ENCODE assay signal across 22 cellular contexts in the genomic region with DNA sequence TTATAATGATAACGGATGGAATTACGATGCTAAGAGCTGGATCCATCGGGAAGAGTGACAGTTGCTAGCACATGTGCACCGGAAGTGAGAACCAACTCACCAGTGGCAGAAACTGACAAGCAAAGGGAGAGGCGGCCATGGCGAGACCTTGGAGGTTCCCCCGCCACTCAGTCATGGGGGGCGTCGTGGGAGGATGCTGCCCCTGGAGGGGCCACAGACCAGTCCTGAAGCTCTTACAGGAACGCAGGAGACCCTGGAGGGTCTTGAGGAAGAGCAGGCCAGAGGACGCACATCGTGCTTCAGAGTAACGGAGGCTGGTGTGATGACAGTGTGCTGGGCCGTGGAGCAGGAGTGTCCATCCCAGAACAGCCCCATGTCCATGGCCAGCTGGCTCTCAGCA. TPM values are rescaled to one million over a fixed set of nuclear protein-coding genes. Genes with fewer than 3 reads are reported as not detected.
DNase-seq lines count a peak whose midpoint lies in the region; ATAC-seq, FAIRE-seq and TF ChIP-seq lines count a peak whose summit lies in the region.
"Had no signal": no experiment of that assay in that cellular context is flagged by ENCODE, and none has a peak within 500 bp of the region (broad histone marks: within the 10 kb centered on the region; RNA-seq: fewer than 3 reads in every experiment).

No MANE protein-coding gene starts in this region.

- H3K4me1 Mint-ChIP-seq in activated naive CD4-positive, alpha-beta T cell treated with anti-CD3 and anti-CD28 coated beads, Interleukin-2, amount 10 ng/mL, durations not matched to agents 7 days and 5 days = no peaks in the 10 kb centered on the region
- peaks cover 21% of the 10 kb centered on the region for H3K4me1 Mint-ChIP-seq in central memory CD8-positive, alpha-beta T cell

- H3K27me3 ChIP-seq in sigmoid colon = no peaks in the 10 kb centered on the region
- H3K27me3 ChIP-seq in A673 (replicated peaks; ENCODE audit: insufficient read depth, low read depth, low read length, poor library complexity) = no peaks in the 10 kb centered on the region
- H3K27me3 ChIP-seq: BE2C had no signal

- POLR2A ChIA-PET in A673 (lab: Charles Lee; ENCODE audit: low non-redundant PET) = no interaction called here

- TF ChIP-seq POLR2A in sigmoid colon (IDR thresholded peaks at IDR 0.05) = no peak

- intact Hi-C loops in sigmoid colon (cut with DNase I) = no loop called here
- intact Hi-C loops in A673 (cut with micrococcal nuclease; ENCODE audit: unreplicated experiment) = no loop called here

- TF ChIP-seq EP300 in sigmoid colon (IDR thresholded peaks at IDR 0.05) = no peak

- no peaks in the 10 kb centered on the region for H3K4me1 ChIP-seq in sigmoid colon
- H3K4me1 ChIP-seq in A673 (ENCODE audit: insufficient read depth, low read length, poor library complexity, severe bottlenecking) = no peaks in the 10 kb centered on the region
- H3K4me1 ChIP-seq: BE2C had no signal

- no peaks in the 10 kb centered on the region for H3K9me3 Mint-ChIP-seq in activated naive CD4-positive, alpha-beta T cell treated with anti-CD3 and anti-CD28 coated beads, Interleukin-2, amount 10 ng/mL, durations not matched to agents 7 days and 5 days
- H3K9me3 Mint-ChIP-seq in central memory CD8-positive, alpha-beta T cell = peaks cover 7% of the 10 kb centered on the region

- TF ChIP-seq CTCF in sigmoid colon (IDR thresholded peaks at IDR 0.05) = no peak
- TF ChIP-seq CTCF in A673 (conservative IDR thresholded peaks at IDR 0.05; ENCODE audit: low read depth, low read length) = no peak
- TF ChIP-seq CTCF in D721Med (IDR thresholded peaks at IDR 0.05; ENCODE audit: insufficient read depth, missing control alignments) = no peak

- WGBS in sigmoid colon, 2 donors = 94 to 97% methylated on average over 14 of the region's 14 CpGs

- no peak for FAIRE-seq in D721Med (lab: Jason Lieb, UNC)
- FAIRE-seq: H54 had no signal

- DNase-seq in activated naive CD4-positive, alpha-beta T cell treated with anti-CD3 and anti-CD28 coated beads, Interleukin-2, amount 10 ng/mL, durations not matched to agents 7 days and 5 days = no peak
- DNase-seq in activated naive CD4-positive, alpha-beta T cell treated with Interleukin-2 at 50 U/mL for 16 hours = no peak
- DNase-seq in central memory CD8-positive, alpha-beta T cell (ENCODE audit: low spot score in 2 of 2) = no peak
- DNase-seq in sigmoid colon = peak; percentile 58
- no peak for DNase-seq in A673 (ENCODE audit: low spot score)
- no peak for DNase-seq in D721Med (ENCODE audit: insufficient read length, low spot score)
- DNase-seq in NCI-H187 (lab: John Stamatoyannopoulos, UW) = no peak
- DNase-seq: BE2C; CD4-positive, CD25-positive, alpha-beta regulatory T cell; COR-L47; DMS 273 treated with DMSO at 0.1 percent for 48 hours; DMS79 treated with DMSO at 0.1 percent for 48 hours; Kasumi-1; NCI-H1694; NCI-H2081 treated with DMSO at 0.1 percent for 48 hours; NCI-H2171 treated with DMSO at 0.1 percent for 48 hours; NCI-H526; SHP77 had no signal

- H3K27ac ChIP-seq in sigmoid colon (no peak overlapping the region), A673 (ENCODE audit: low read depth, low read length, poor library complexity, severe bottlenecking) (no peak overlapping the region)

- H3K36me3 Mint-ChIP-seq in activated naive CD4-positive, alpha-beta T cell treated with anti-CD3 and anti-CD28 coated beads, Interleukin-2, amount 10 ng/mL, durations not matched to agents 7 days and 5 days = peaks cover 65% of the 10 kb centered on the region
- peaks cover 24% of the 10 kb centered on the region for H3K36me3 Mint-ChIP-seq in central memory CD8-positive, alpha-beta T cell (ENCODE audit: insufficient read depth)

- no peak overlapping the region for H3K4me3 Mint-ChIP-seq in activated naive CD4-positive, alpha-beta T cell treated with anti-CD3 and anti-CD28 coated beads, Interleukin-2, amount 10 ng/mL, durations not matched to agents 7 days and 5 days
- H3K4me3 Mint-ChIP-seq in central memory CD8-positive, alpha-beta T cell = no peak overlapping the region
- H3K4me3 Mint-ChIP-seq: CD4-positive, CD25-positive, alpha-beta regulatory T cell had no signal

- ATAC-seq in central memory CD8-positive, alpha-beta T cell (replicated peaks; ENCODE audit: extremely low read depth, poor library complexity, severe bottlenecking) = no peak

- no peaks in the 10 kb centered on the region for H3K9me3 ChIP-seq in sigmoid colon
- no peaks in the 10 kb centered on the region for H3K9me3 ChIP-seq in A673 (ENCODE audit: low read depth, low read length, poor library complexity, severe bottlenecking)
- H3K9me3 ChIP-seq: BE2C had no signal

- peaks cover 0 to 45% (median 8%) of the 10 kb centered on the region in 4 donors for H3K36me3 ChIP-seq in sigmoid colon
- H3K36me3 ChIP-seq in A673 (ENCODE audit: insufficient read depth, low read length, poor library complexity, severe bottlenecking) = peaks cover 4% of the 10 kb centered on the region
- H3K36me3 ChIP-seq: BE2C had no signal

- peak overlapping the region; percentile 11 for H3K27ac Mint-ChIP-seq in activated naive CD4-positive, alpha-beta T cell treated with anti-CD3 and anti-CD28 coated beads, Interleukin-2, amount 10 ng/mL, durations not matched to agents 7 days and 5 days
- H3K27ac Mint-ChIP-seq in central memory CD8-positive, alpha-beta T cell (ENCODE audit: low read depth) = peak overlapping the region; percentile 67

- BruUV-seq in A673 (replicated peaks; lab: Mats Ljungman, UMichigan) = no TSS peak

- H3K4me3 ChIP-seq in sigmoid colon = no peak overlapping the region
- H3K4me3 ChIP-seq in A673 (ENCODE audit: low read depth, low read length, poor library complexity, severe bottlenecking) = no peak overlapping the region

- CTCF ChIA-PET in activated naive CD4-positive, alpha-beta T cell treated with anti-CD3 and anti-CD28 coated beads, Interleukin-2, amount 10 ng/mL, durations not matched to agents 7 days and 5 days (lab: Charles Lee) = no interaction called here
- CTCF ChIA-PET in A673 (lab: Charles Lee) = no interaction called here

- no peaks in the 10 kb centered on the region for H3K27me3 Mint-ChIP-seq in activated naive CD4-positive, alpha-beta T cell treated with anti-CD3 and anti-CD28 coated beads, Interleukin-2, amount 10 ng/mL, durations not matched to agents 7 days and 5 days
- H3K27me3 Mint-ChIP-seq in central memory CD8-positive, alpha-beta T cell = no peaks in the 10 kb centered on the region
- H3K27me3 Mint-ChIP-seq: CD4-positive, CD25-positive, alpha-beta regulatory T cell had no signal

RNA-seq across cellular contexts. Expression of a gene that starts 53.1 kb away (rescaled TPM):
- total RNA-seq in sigmoid colon (under 1 TPM in 1 of 4 donors, not detected in 3; 0.41 TPM), A673 (2021) (not detected in 2 replicates)
- under 1 TPM in 1 of 3 donors, not detected in 2; 0.15 TPM for polyA plus RNA-seq in sigmoid colon
- total RNA-seq: A172; CD4-positive, CD25-positive, alpha-beta regulatory T cell; MCF 10A; RPMI7951 had no signal
- polyA plus RNA-seq: CD4-positive, CD25-positive, alpha-beta regulatory T cell had no signal
